In the genomic region with DNA sequence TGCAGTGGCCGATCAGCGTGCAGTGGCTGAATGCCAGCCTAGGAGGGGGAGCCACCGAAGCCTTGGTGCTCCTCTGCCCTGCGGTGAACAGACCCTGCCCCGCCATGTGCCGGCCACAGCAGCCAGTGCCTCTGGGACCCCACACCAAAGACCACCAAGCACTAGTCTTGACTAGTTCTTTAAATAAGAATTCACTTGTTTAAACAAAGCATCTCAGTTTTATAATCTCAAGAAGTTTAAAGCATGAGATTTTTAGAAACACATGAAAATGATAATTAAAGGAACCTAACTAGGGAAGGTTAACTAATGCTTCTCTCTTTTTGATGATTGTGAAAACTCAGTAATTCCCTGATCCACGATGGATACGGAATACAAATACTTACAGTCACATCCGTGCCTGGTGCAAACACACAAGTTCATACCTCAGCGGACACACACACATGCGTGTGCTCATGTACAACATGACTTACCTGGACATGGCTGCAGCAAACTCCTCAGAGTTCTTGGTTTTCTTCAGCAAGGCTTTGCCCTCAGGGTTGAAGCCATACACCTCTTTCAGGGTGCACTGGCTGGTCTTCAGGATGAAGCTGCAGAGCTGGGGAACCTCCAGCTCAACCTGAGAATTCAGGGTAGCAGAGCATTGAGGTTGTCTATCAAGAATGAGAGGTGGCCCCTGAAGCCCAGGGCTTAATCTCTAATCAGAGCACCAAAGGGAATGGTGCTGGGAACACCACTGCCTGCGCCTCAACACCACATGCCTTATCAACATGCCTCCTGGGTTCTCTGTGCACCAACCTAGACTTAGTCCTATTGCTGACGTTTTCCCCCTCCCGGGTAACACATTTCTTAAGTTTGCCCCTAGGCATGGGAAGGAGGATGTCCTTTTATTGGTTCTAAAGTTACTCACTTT, we compare ENCODE assay signal across 1 cellular context.
A peak's percentile ranks its signal among the peaks of the same experiment; 100 is the strongest.
TF ChIP-seq lines count a peak whose summit lies in the region.

No MANE protein-coding gene starts in this region.

TF ChIP-seq in HepG2, 621 proteins besides CTCF, POLR2A, EP300 and RAD21 (continued from another document):
- TF ChIP-seq, protein P1, sequence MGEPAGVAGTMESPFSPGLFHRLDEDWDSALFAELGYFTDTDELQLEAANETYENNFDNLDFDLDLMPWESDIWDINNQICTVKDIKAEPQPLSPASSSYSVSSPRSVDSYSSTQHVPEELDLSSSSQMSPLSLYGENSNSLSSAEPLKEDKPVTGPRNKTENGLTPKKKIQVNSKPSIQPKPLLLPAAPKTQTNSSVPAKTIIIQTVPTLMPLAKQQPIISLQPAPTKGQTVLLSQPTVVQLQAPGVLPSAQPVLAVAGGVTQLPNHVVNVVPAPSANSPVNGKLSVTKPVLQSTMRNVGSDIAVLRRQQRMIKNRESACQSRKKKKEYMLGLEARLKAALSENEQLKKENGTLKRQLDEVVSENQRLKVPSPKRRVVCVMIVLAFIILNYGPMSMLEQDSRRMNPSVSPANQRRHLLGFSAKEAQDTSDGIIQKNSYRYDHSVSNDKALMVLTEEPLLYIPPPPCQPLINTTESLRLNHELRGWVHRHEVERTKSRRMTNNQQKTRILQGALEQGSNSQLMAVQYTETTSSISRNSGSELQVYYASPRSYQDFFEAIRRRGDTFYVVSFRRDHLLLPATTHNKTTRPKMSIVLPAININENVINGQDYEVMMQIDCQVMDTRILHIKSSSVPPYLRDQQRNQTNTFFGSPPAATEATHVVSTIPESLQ (CRISPR knock-in tag; conservative IDR thresholded peaks at IDR 0.05): no peak
- TF ChIP-seq SNAPC2 (CRISPR knock-in tag; IDR thresholded peaks at IDR 0.05): no peak
- TF ChIP-seq, protein P2, sequence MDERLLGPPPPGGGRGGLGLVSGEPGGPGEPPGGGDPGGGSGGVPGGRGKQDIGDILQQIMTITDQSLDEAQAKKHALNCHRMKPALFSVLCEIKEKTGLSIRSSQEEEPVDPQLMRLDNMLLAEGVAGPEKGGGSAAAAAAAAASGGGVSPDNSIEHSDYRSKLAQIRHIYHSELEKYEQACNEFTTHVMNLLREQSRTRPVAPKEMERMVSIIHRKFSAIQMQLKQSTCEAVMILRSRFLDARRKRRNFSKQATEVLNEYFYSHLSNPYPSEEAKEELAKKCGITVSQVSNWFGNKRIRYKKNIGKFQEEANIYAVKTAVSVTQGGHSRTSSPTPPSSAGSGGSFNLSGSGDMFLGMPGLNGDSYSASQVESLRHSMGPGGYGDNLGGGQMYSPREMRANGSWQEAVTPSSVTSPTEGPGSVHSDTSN (CRISPR knock-in tag; IDR thresholded peaks at IDR 0.05): no peak
- no peak for TF ChIP-seq SOX6 (IDR thresholded peaks at IDR 0.05)
- TF ChIP-seq SOX6 (CRISPR knock-in tag; IDR thresholded peaks at IDR 0.05): no peak; the same call in 1 of the 2 replicates
- TF ChIP-seq ZMYM4 (CRISPR knock-in tag; IDR thresholded peaks at IDR 0.05): no peak
- no peak for TF ChIP-seq ZBTB1 (CRISPR knock-in tag; IDR thresholded peaks at IDR 0.05; ENCODE audit: borderline replicate concordance)
- TF ChIP-seq ISX (CRISPR knock-in tag; conservative IDR thresholded peaks at IDR 0.05): no peak
- no peak for TF ChIP-seq ZNF543 (CRISPR knock-in tag; IDR thresholded peaks at IDR 0.05)
- TF ChIP-seq ZKSCAN5 (CRISPR knock-in tag; IDR thresholded peaks at IDR 0.05): 0 out of 2 replicates have a peak, but pooled peaks have one; percentile 34
- TF ChIP-seq, protein P3, sequence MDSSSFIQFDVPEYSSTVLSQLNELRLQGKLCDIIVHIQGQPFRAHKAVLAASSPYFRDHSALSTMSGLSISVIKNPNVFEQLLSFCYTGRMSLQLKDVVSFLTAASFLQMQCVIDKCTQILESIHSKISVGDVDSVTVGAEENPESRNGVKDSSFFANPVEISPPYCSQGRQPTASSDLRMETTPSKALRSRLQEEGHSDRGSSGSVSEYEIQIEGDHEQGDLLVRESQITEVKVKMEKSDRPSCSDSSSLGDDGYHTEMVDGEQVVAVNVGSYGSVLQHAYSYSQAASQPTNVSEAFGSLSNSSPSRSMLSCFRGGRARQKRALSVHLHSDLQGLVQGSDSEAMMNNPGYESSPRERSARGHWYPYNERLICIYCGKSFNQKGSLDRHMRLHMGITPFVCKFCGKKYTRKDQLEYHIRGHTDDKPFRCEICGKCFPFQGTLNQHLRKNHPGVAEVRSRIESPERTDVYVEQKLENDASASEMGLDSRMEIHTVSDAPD (CRISPR knock-in tag; IDR thresholded peaks at IDR 0.05): no peak
- no peak for TF ChIP-seq NCOA5 (CRISPR knock-in tag; IDR thresholded peaks at IDR 0.05)
- peak; percentile 49 for TF ChIP-seq AGO1 (IDR thresholded peaks at IDR 0.05; ENCODE audit: low read depth, low read length, poor library complexity, severe bottlenecking)
- 0 out of 2 replicates have a peak, but pooled peaks have one; percentile 38 for TF ChIP-seq ZNF598 (CRISPR knock-in tag; IDR thresholded peaks at IDR 0.05; ENCODE audit: borderline replicate concordance)
- no peak for TF ChIP-seq ZFP1 (CRISPR knock-in tag; IDR thresholded peaks at IDR 0.05)
- 0 out of 2 replicates have a peak, but pooled peaks have one; percentile 25 for TF ChIP-seq ZNF766 (CRISPR knock-in tag; IDR thresholded peaks at IDR 0.05; ENCODE audit: borderline replicate concordance)
- TF ChIP-seq ZSCAN29 (CRISPR knock-in tag; conservative IDR thresholded peaks at IDR 0.05): no peak
- TF ChIP-seq PCBP2 (optimal IDR thresholded peaks at IDR 0.05; ENCODE audit: low read depth, low read length, poor library complexity, severe bottlenecking): no peak
- TF ChIP-seq, protein P4, sequence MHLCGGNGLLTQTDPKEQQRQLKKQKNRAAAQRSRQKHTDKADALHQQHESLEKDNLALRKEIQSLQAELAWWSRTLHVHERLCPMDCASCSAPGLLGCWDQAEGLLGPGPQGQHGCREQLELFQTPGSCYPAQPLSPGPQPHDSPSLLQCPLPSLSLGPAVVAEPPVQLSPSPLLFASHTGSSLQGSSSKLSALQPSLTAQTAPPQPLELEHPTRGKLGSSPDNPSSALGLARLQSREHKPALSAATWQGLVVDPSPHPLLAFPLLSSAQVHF (CRISPR knock-in tag; IDR thresholded peaks at IDR 0.05): 0 out of 2 replicates have a peak, but pooled peaks have one; percentile 1
- TF ChIP-seq, protein P5, sequence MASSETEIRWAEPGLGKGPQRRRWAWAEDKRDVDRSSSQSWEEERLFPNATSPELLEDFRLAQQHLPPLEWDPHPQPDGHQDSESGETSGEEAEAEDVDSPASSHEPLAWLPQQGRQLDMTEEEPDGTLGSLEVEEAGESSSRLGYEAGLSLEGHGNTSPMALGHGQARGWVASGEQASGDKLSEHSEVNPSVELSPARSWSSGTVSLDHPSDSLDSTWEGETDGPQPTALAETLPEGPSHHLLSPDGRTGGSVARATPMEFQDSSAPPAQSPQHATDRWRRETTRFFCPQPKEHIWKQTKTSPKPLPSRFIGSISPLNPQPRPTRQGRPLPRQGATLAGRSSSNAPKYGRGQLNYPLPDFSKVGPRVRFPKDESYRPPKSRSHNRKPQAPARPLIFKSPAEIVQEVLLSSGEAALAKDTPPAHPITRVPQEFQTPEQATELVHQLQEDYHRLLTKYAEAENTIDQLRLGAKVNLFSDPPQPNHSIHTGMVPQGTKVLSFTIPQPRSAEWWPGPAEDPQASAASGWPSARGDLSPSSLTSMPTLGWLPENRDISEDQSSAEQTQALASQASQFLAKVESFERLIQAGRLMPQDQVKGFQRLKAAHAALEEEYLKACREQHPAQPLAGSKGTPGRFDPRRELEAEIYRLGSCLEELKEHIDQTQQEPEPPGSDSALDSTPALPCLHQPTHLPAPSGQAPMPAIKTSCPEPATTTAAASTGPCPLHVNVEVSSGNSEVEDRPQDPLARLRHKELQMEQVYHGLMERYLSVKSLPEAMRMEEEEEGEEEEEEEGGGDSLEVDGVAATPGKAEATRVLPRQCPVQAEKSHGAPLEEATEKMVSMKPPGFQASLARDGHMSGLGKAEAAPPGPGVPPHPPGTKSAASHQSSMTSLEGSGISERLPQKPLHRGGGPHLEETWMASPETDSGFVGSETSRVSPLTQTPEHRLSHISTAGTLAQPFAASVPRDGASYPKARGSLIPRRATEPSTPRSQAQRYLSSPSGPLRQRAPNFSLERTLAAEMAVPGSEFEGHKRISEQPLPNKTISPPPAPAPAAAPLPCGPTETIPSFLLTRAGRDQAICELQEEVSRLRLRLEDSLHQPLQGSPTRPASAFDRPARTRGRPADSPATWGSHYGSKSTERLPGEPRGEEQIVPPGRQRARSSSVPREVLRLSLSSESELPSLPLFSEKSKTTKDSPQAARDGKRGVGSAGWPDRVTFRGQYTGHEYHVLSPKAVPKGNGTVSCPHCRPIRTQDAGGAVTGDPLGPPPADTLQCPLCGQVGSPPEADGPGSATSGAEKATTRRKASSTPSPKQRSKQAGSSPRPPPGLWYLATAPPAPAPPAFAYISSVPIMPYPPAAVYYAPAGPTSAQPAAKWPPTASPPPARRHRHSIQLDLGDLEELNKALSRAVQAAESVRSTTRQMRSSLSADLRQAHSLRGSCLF (CRISPR knock-in tag; IDR thresholded peaks at IDR 0.05; ENCODE audit: borderline replicate concordance): no peak
- TF ChIP-seq SETDB1 (CRISPR knock-in tag; IDR thresholded peaks at IDR 0.05; ENCODE audit: borderline replicate concordance): no peak
- no peak for TF ChIP-seq ZNF333 (CRISPR knock-in tag; IDR thresholded peaks at IDR 0.05; ENCODE audit: borderline replicate concordance)
- TF ChIP-seq TAF15 (IDR thresholded peaks at IDR 0.05; ENCODE audit: low read depth, low read length, poor library complexity, severe bottlenecking): no peak
- no peak for TF ChIP-seq ZSCAN22 (CRISPR knock-in tag; IDR thresholded peaks at IDR 0.05)
- no peak for TF ChIP-seq HDAC2 (CRISPR knock-in tag; IDR thresholded peaks at IDR 0.05)
- no peak for TF ChIP-seq CBX1 (IDR thresholded peaks at IDR 0.05; ENCODE audit: low read depth)
- TF ChIP-seq NAIF1 (CRISPR knock-in tag; IDR thresholded peaks at IDR 0.05; ENCODE audit: borderline replicate concordance): no peak; the same call in 1 of the 2 replicates
- TF ChIP-seq ZNF709 (CRISPR knock-in tag; IDR thresholded peaks at IDR 0.05): peak; percentile 24; the same call in 1 of the 2 replicates
- no peak; the same call in 1 of the 2 replicates for TF ChIP-seq ZNF678 (CRISPR knock-in tag; IDR thresholded peaks at IDR 0.05)
- no peak for TF ChIP-seq ZNF17 (CRISPR knock-in tag; IDR thresholded peaks at IDR 0.05)
- TF ChIP-seq ZNF761 (CRISPR knock-in tag; conservative IDR thresholded peaks at IDR 0.05): no peak
- no peak for TF ChIP-seq HNF4G (IDR thresholded peaks at IDR 0.05; ENCODE audit: borderline replicate concordance, low read depth, low read length)
- TF ChIP-seq HNF4G (CRISPR knock-in tag; IDR thresholded peaks at IDR 0.05; ENCODE audit: borderline replicate concordance, low read depth): no peak
